In the genomic region with DNA sequence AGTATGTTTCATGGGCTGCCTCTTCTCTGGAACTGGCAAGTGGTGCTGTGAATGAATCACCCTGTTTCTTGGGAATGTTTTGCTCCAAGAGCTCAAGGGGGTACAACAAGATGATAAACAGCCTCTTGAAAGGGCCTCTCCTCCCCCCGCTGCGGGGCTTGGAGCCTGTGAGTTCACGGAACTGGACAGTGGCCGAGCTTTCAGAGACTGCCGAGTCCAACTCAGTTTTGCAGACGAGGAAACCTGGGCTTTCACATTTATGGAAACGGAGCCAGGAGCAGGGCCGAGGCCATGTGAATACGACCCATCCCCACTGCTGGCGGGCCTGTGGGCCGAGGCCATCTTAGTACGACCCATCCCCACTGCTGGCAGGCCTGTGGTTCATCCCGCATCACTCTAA, we compare ENCODE assay signal across 15 cellular contexts. TPM values are rescaled to one million over a fixed set of nuclear protein-coding genes. Genes with fewer than 3 reads are reported as not detected.
DNase-seq lines count a peak whose midpoint lies in the region; ATAC-seq, FAIRE-seq and TF ChIP-seq lines count a peak whose summit lies in the region.
"Had no signal": no experiment of that assay in that cellular context is flagged by ENCODE, and none has a peak within 500 bp of the region (broad histone marks: within the 10 kb centered on the region; RNA-seq: fewer than 3 reads in every experiment).

No MANE protein-coding gene starts in this region.

- H3K27me3 Mint-ChIP-seq in astrocyte (ENCODE audit: low read depth, unreplicated experiment): peaks cover 2% of the 10 kb centered on the region
- H3K27me3 Mint-ChIP-seq: stimulated activated naive CD8-positive, alpha-beta T cell treated with anti-CD3 and anti-CD28 coated beads, Interleukin-15, Interleukin-2, amounts not matched to agents 100 ng/mL and 50 ng/mL, for 24 hours had no signal

- peak overlapping the region; percentile 27 for H3K9ac ChIP-seq in astrocyte (ENCODE audit: low read length)

- H2AFZ ChIP-seq in astrocyte (ENCODE audit: low read depth, low read length): peak overlapping the region; percentile 52

- intact Hi-C loops in sciatic nerve (cut with DNase I): loop anchor here (10.0 kb wide), 1 partner anchor 1173 kb away; a partner anchor contains a TSS

- H3K4me3 ChIP-seq in AG09309 (ENCODE audit: control insufficient read depth, low read depth, low read length) (no peak overlapping the region), astrocyte (ENCODE audit: insufficient read depth, low read depth, low read length) (no peak overlapping the region), right atrium auricular region (no peak overlapping the region)

- peaks cover 3% of the 10 kb centered on the region for H3K36me3 Mint-ChIP-seq in astrocyte (ENCODE audit: low read depth, unreplicated experiment)
- H3K36me3 Mint-ChIP-seq: activated naive CD4-positive, alpha-beta T cell treated with anti-CD3 and anti-CD28 coated beads, Interleukin-2, amount 50 U/mL, for 72 hours had no signal

- no peaks in the 10 kb centered on the region for H3K36me3 ChIP-seq in astrocyte (ENCODE audit: insufficient read depth, low read length)
- H3K36me3 ChIP-seq in right atrium auricular region: no peaks in the 10 kb centered on the region
- H3K36me3 ChIP-seq: BE2C had no signal

- TF ChIP-seq CTCF in AG09309 (IDR thresholded peaks at IDR 0.05; ENCODE audit: control insufficient read depth, insufficient read depth, low read depth, low read length, missing control alignments) (no peak), astrocyte (IDR thresholded peaks at IDR 0.05; ENCODE audit: insufficient read depth, low read depth, low read length) (no peak), right atrium auricular region (IDR thresholded peaks at IDR 0.05) (no peak)

- ATAC-seq in sciatic nerve: peak; percentile 94
- no peak for ATAC-seq in GM21423 (IDR thresholded peaks at IDR 0.05; ENCODE audit: unreplicated experiment)
- ATAC-seq: activated naive CD4-positive, alpha-beta T cell treated with anti-CD3 and anti-CD28 coated beads, Interleukin-2, amount 50 U/mL, for 72 hours had no signal

- no peaks in the 10 kb centered on the region for H3K27me3 ChIP-seq in astrocyte (ENCODE audit: insufficient read depth, low read length)
- H3K27me3 ChIP-seq in right atrium auricular region: no peaks in the 10 kb centered on the region
- H3K27me3 ChIP-seq: BE2C had no signal

- H3K4me1 Mint-ChIP-seq in astrocyte (ENCODE audit: low read depth, unreplicated experiment): peaks cover 3% of the 10 kb centered on the region

- H3K4me1 ChIP-seq in astrocyte (ENCODE audit: insufficient read depth, low read length): peaks cover 4% of the 10 kb centered on the region
- H3K4me1 ChIP-seq in right atrium auricular region: peaks cover 0 to 20% of the 10 kb centered on the region in 2 donors

- H3K27ac Mint-ChIP-seq in astrocyte (ENCODE audit: unreplicated experiment): no peak overlapping the region
- H3K27ac Mint-ChIP-seq: activated naive CD4-positive, alpha-beta T cell treated with anti-CD3 and anti-CD28 coated beads, Interleukin-2, amount 50 U/mL, for 72 hours; stimulated activated naive CD8-positive, alpha-beta T cell treated with anti-CD3 and anti-CD28 coated beads, Interleukin-15, Interleukin-2, amounts not matched to agents 100 ng/mL and 50 ng/mL, for 24 hours had no signal

- peak; percentile 79 for DNase-seq in AG09309 (ENCODE audit: low read depth)
- peak; percentile 83 for DNase-seq in astrocyte (ENCODE audit: low read depth)
- peak; percentile 94 for DNase-seq in right atrium auricular region (ENCODE audit: low spot score)
- peak; percentile 81 for DNase-seq in sciatic nerve (ENCODE audit: low spot score)
- no peak for DNase-seq in activated naive CD4-positive, alpha-beta T cell treated with Interleukin-2 at 50 U/mL for 16 hours
- DNase-seq in RKO (ENCODE audit: low spot score): no peak
- DNase-seq in T-helper 1 cell: no peak
- DNase-seq: BE2C; effector CD4-positive, alpha-beta T cell; NCI-H1436 had no signal

- no peak overlapping the region for H3K4me2 ChIP-seq in astrocyte (ENCODE audit: low read length)

- H4K20me1 ChIP-seq in astrocyte (ENCODE audit: insufficient read depth, low read length): no peaks in the 10 kb centered on the region

- H3K9me3 ChIP-seq in astrocyte (ENCODE audit: insufficient read depth, low read depth, low read length): no peaks in the 10 kb centered on the region
- no peaks in the 10 kb centered on the region for H3K9me3 ChIP-seq in right atrium auricular region
- H3K9me3 ChIP-seq: BE2C had no signal

- H3K9me3 Mint-ChIP-seq in astrocyte (ENCODE audit: unreplicated experiment): no peaks in the 10 kb centered on the region
- H3K9me3 Mint-ChIP-seq: activated naive CD4-positive, alpha-beta T cell treated with anti-CD3 and anti-CD28 coated beads, Interleukin-2, amount 50 U/mL, for 72 hours; neural crest cell; stimulated activated naive CD8-positive, alpha-beta T cell treated with anti-CD3 and anti-CD28 coated beads, Interleukin-15, Interleukin-2, amounts not matched to agents 100 ng/mL and 50 ng/mL, for 24 hours had no signal

- H3K27ac ChIP-seq in astrocyte (ENCODE audit: low read depth, low read length) (no peak overlapping the region), right atrium auricular region (peak overlapping the region; percentile 57 to 67)

- no peak for FAIRE-seq in astrocyte (lab: Jason Lieb, UNC)
- FAIRE-seq: G401.6 had no signal

- no peak overlapping the region for H3K4me3 Mint-ChIP-seq in astrocyte (ENCODE audit: unreplicated experiment)
- H3K4me3 Mint-ChIP-seq: neural crest cell; stimulated activated naive CD8-positive, alpha-beta T cell treated with anti-CD3 and anti-CD28 coated beads, Interleukin-15, Interleukin-2, amounts not matched to agents 100 ng/mL and 50 ng/mL, for 24 hours had no signal

- no peaks in the 10 kb centered on the region for H3K79me2 ChIP-seq in astrocyte (ENCODE audit: insufficient read depth, low read length)

RNA-seq across cellular contexts. Expression of a gene that starts 18.2 kb away (rescaled TPM):
- total RNA-seq in astrocyte: 33.4 and 33.7 TPM in 2 replicates
- total RNA-seq in right atrium auricular region: 10 to 100 TPM in 1 of 2 donors, 1 to 10 TPM in 1; 6.9 to 14.3 TPM
- total RNA-seq in sciatic nerve: 23.7 TPM

RNA-seq across cellular contexts. Expression of a gene that starts 38.3 kb away (rescaled TPM):
- 39.4 and 41.2 TPM in 2 replicates for total RNA-seq in astrocyte
- 10 to 100 TPM; 13.1 to 17.8 TPM for total RNA-seq in right atrium auricular region
- 34.1 TPM for total RNA-seq in sciatic nerve

Comparison
In these comparisons a context has a peak if more than half of its experiments do, and no peak if none do; other contexts are left out.
1. DNase-seq: peak in AG09309 (single experiment), astrocyte (single experiment), right atrium auricular region (single experiment) and sciatic nerve (single experiment); none in activated naive CD4-positive, alpha-beta T cell treated with Interleukin-2 at 50 U/mL for 16 hours (single experiment), RKO (single experiment) and T-helper 1 cell (0 of 5).